Comparison of ENCODE assay signal across 9 cellular contexts in genomic region chr11:35364101-35364780, GRCh38. TPM values are rescaled to one million over a fixed set of nuclear protein-coding genes. Genes with fewer than 3 reads are reported as not detected.
DNase-seq lines count a peak whose midpoint lies in the region; ATAC-seq and TF ChIP-seq lines count a peak whose summit lies in the region.
"Had no signal": no experiment of that assay in that cellular context is flagged by ENCODE, and none has a peak within 500 bp of the region (broad histone marks: within the 10 kb centered on the region; RNA-seq: fewer than 3 reads in every experiment).

No MANE protein-coding gene starts in this region.

- H3K4me1 ChIP-seq in adrenal gland (replicated peaks in 1 of 2), result peaks cover 49 to 51% of the 10 kb centered on the region in 2 donors
- peaks cover 3 to 60% (median 41%) of the 10 kb centered on the region in 9 donors for H3K4me1 ChIP-seq in heart right ventricle
- peaks cover 0 to 38% (median 30%) of the 10 kb centered on the region in 4 donors for H3K4me1 ChIP-seq in sigmoid colon

- ATAC-seq in heart right ventricle, result peak; percentile 40 to 92 (median 77)
- no peak for ATAC-seq in GM19324 (IDR thresholded peaks at IDR 0.05; ENCODE audit: low FRiP score, unreplicated experiment)

- intact Hi-C loops in adrenal gland (cut with DNase I) (no loop called here), heart right ventricle (cut with DNase I) (loop anchor here in 1 of 10 donors (10.0 kb wide), 1 partner anchor 119 kb away; no protein-coding TSS in a partner anchor), sigmoid colon (cut with DNase I) (no loop called here)

- H3K27ac ChIP-seq in adrenal gland, result peak overlapping the region; percentile 28 to 92 (median 82)
- peak overlapping the region in 9 of 10 donors; percentile 41 to 87 (median 64) for H3K27ac ChIP-seq in heart right ventricle
- H3K27ac ChIP-seq in sigmoid colon, result peak overlapping the region; percentile 59 to 87 (median 78)

- H3K36me3 ChIP-seq in adrenal gland (replicated peaks in 1 of 2) (no peaks in the 10 kb centered on the region), heart right ventricle (no peaks in the 10 kb centered on the region), sigmoid colon (no peaks in the 10 kb centered on the region), H7 (replicated peaks; ENCODE audit: control insufficient read depth, insufficient read depth, low read length) (no peaks in the 10 kb centered on the region)

- H3K4me3 ChIP-seq in adrenal gland, result no peak overlapping the region
- no peak overlapping the region for H3K4me3 ChIP-seq in heart right ventricle
- H3K4me3 ChIP-seq in sigmoid colon, result no peak overlapping the region
- no peak overlapping the region for H3K4me3 ChIP-seq in H7 (ENCODE audit: insufficient read depth, low read depth, low read length)

- DNase-seq in GM04504 (ENCODE audit: low read depth) (peak; percentile 92), adrenal gland (peak; percentile 89 to 96 (median 93)), heart right ventricle (peak; percentile 36 to 70), sigmoid colon (peak; percentile 94), activated T-cell treated with anti-CD3 and anti-CD28 coated beads for 4 hours (no peak), H7 (no peak)
- no peak for DNase-seq in stimulated activated naive CD4-positive, alpha-beta T cell treated with Interleukin-2 at 50 U/mL for 16 hours (lab: John Stamatoyannopoulos, UW)
- DNase-seq: activated naive CD8-positive, alpha-beta T cell treated with anti-CD3 and anti-CD28 coated beads, Interleukin-2, amount 10 ng/mL, durations not matched to agents 7 days and 5 days had no signal

- H3K9me3 ChIP-seq in adrenal gland (replicated peaks in 1 of 3) (no peaks in the 10 kb centered on the region), heart right ventricle (peaks cover 0 to 10% (median 4%) of the 10 kb centered on the region in 11 donors), sigmoid colon (no peaks in the 10 kb centered on the region)

- TF ChIP-seq CTCF in adrenal gland (IDR thresholded peaks at IDR 0.05) (no peak), heart right ventricle (IDR thresholded peaks at IDR 0.05) (no peak), sigmoid colon (IDR thresholded peaks at IDR 0.05) (no peak)

- H3K27me3 ChIP-seq in adrenal gland (no peaks in the 10 kb centered on the region), heart right ventricle (no peaks in the 10 kb centered on the region), sigmoid colon (no peaks in the 10 kb centered on the region), H7 (ENCODE audit: control insufficient read depth, insufficient read depth, low read length) (no peaks in the 10 kb centered on the region)

- TF ChIP-seq EP300 in sigmoid colon (IDR thresholded peaks at IDR 0.05), result peak in 3 of 4 donors; percentile 10 to 73 (median 63)

- peak in 1 of 2 donors; percentile 86 for TF ChIP-seq POLR2A in adrenal gland (IDR thresholded peaks at IDR 0.05)
- no peak for TF ChIP-seq POLR2A in sigmoid colon (IDR thresholded peaks at IDR 0.05)

RNA-seq across cellular contexts. Expression of gene SLC1A2, which starts 55.1 kb away (rescaled TPM):
- total RNA-seq in adrenal gland (10 to 100 TPM in 4 of 8 donors, 1 to 10 TPM in 4; 2.3 to 51.3 (median 8.7) TPM), heart right ventricle (10 to 100 TPM in 2 of 10 donors, 1 to 10 TPM in 8; 2.8 to 25.8 (median 3.8) TPM), sigmoid colon (1 to 10 TPM in 2 of 4 donors, under 1 TPM in 2; 0.14 to 2.2 (median 1.2) TPM)
- polyA plus RNA-seq in adrenal gland (10 to 100 TPM in 1 of 3 donors, 1 to 10 TPM in 2; 1.4 to 13.3 (median 2.2) TPM), heart right ventricle (1 to 10 TPM in 1 of 2 donors, under 1 TPM in 1; 0.29 to 2.3 TPM), sigmoid colon (under 1 TPM in 2 of 3 donors, not detected in 1; 0.23 to 0.60 TPM)
- total RNA-seq in H7 (2014; rRNA removed; shearing (Covaris generic)), result 0.81 and 1.0 TPM in 2 replicates
- total RNA-seq: activated naive CD8-positive, alpha-beta T cell treated with anti-CD3 and anti-CD28 coated beads, Interleukin-2, amount 10 ng/mL, durations not matched to agents 7 days and 5 days had no signal

Comparison
In these comparisons a context has a peak if more than half of its experiments do, and no peak if none do; other contexts are left out.
1. DNase-seq: peak in GM04504 (single experiment), adrenal gland (7 of 7), heart right ventricle (2 of 2) and sigmoid colon (single experiment); none in activated T-cell treated with anti-CD3 and anti-CD28 coated beads for 4 hours (single experiment), H7 (single experiment) and stimulated activated naive CD4-positive, alpha-beta T cell treated with Interleukin-2 at 50 U/mL for 16 hours (single experiment).
2. Peak in every context shown above with its lines, with median percentiles within 50 percentile points of each other: H3K27ac ChIP-seq.